In genomic region chr12:6786416-6787094, GRCh38 we compare ENCODE assay signal across 15 cellular contexts. TPM values are rescaled to one million over a fixed set of nuclear protein-coding genes. Genes with fewer than 3 reads are reported as not detected.
DNase-seq lines count a peak whose midpoint lies in the region; ATAC-seq lines count a peak whose summit lies in the region.
"Had no signal": no experiment of that assay in that cellular context is flagged by ENCODE, and none has a peak within 500 bp of the region (broad histone marks: within the 10 kb centered on the region; RNA-seq: fewer than 3 reads in every experiment).

No MANE protein-coding gene starts in this region.

- H2BK120ac ChIP-seq in neuronal stem cell (ENCODE audit: low read depth, low read length) = no peak overlapping the region

- no peak overlapping the region for H3K18ac ChIP-seq in neuronal stem cell (ENCODE audit: low read length)

- H2BK15ac ChIP-seq in neuronal stem cell (ENCODE audit: low read length) = no peak overlapping the region

- POLR2A ChIA-PET in activated naive CD8-positive, alpha-beta T cell treated with anti-CD3 and anti-CD28 coated beads, Interleukin-2, amount 10 ng/mL, durations not matched to agents 7 days and 5 days (lab: Charles Lee) = interaction anchor here (1.3 to 1.8 kb wide), 2 partner anchors 34 kb away, joined by 4 to 5 read pairs; partner anchors contain the start of gene MLF2

- no peak overlapping the region for H3K14ac ChIP-seq in neuronal stem cell (ENCODE audit: low read length)

- no peaks in the 10 kb centered on the region for H3K36me3 ChIP-seq in neuronal stem cell (replicated peaks in 1 of 2; ENCODE audit: control insufficient read depth in 2 of 2, insufficient read depth in 2 of 2, low read length in 2 of 2)

- WGBS in neuronal stem cell (ENCODE audit: extremely low coverage in 2 of 2, insufficient read length in 2 of 2, insufficient replicate concordance in 1 of 2), 2 donors = no CpG with 5 or more reads among the region's 9 CpGs

- no peak overlapping the region for H2AK5ac ChIP-seq in neuronal stem cell (ENCODE audit: low read depth, low read length)

- no peak overlapping the region for H4K91ac ChIP-seq in neuronal stem cell (ENCODE audit: low read depth, low read length, poor library complexity)

- peak overlapping the region; percentile 19 for H3K4me2 ChIP-seq in neuronal stem cell (ENCODE audit: insufficient read depth, low read length, poor library complexity, severe bottlenecking)

- H3K27me3 ChIP-seq in neuronal stem cell (ENCODE audit: control insufficient read depth in 3 of 3, insufficient read depth in 3 of 3, low read depth in 1 of 3, low read length in 3 of 3) = no peaks in the 10 kb centered on the region

- peak; percentile 73 for DNase-seq in activated CD4-positive, alpha-beta T cell treated with anti-CD3 and anti-CD28 coated beads, Interleukin-2, amount 10 ng/mL, durations not matched to agents 24 days and 14 days
- no peak for DNase-seq in activated CD4-positive, alpha-beta T cell treated with anti-CD3 and anti-CD28 coated beads, Interleukin-2, amount 50 U/mL, for 1 hour
- peak; percentile 64 for DNase-seq in Jurkat, Clone E6-1 (ENCODE audit: low read depth, low spot score)
- no peak for DNase-seq in activated naive CD8-positive, alpha-beta T cell treated with anti-CD3 and anti-CD28 coated beads, Interleukin-2, amount 10 ng/mL, durations not matched to agents 7 days and 5 days
- DNase-seq in neuronal stem cell (ENCODE audit: low spot score) (no peak), inferior parietal cortex (ENCODE audit: extremely low spot score) (no peak), NCI-H526 treated with DMSO at 0.1 percent for 48 hours (lab: John Stamatoyannopoulos, UW) (no peak), NCI-H2171 treated with DMSO at 0.1 percent for 48 hours (lab: John Stamatoyannopoulos, UW) (no peak)
- DNase-seq: COR-L47, Karpas-422, mucosa of descending colon, NCI-H1436, OCI-M1 had no signal

- no peaks in the 10 kb centered on the region for H3K79me1 ChIP-seq in neuronal stem cell (ENCODE audit: low read depth, low read length)

- peak overlapping the region; percentile 68 for H3K4me3 Mint-ChIP-seq in activated CD4-positive, alpha-beta T cell treated with anti-CD3 and anti-CD28 coated beads, Interleukin-2, amount 10 ng/mL, durations not matched to agents 24 days and 14 days
- H3K4me3 Mint-ChIP-seq in activated naive CD8-positive, alpha-beta T cell treated with anti-CD3 and anti-CD28 coated beads, Interleukin-2, amount 10 ng/mL, durations not matched to agents 7 days and 5 days = peak overlapping the region; percentile 2

- peak; percentile 12 for ATAC-seq in activated naive CD8-positive, alpha-beta T cell treated with anti-CD3 and anti-CD28 coated beads, Interleukin-2, amount 10 ng/mL, durations not matched to agents 7 days and 5 days (ENCODE audit: low read depth)
- ATAC-seq: mucosa of descending colon had no signal

- H3K27me3 Mint-ChIP-seq in activated CD4-positive, alpha-beta T cell treated with anti-CD3 and anti-CD28 coated beads, Interleukin-2, amount 10 ng/mL, durations not matched to agents 24 days and 14 days = no peaks in the 10 kb centered on the region
- peaks cover 7% of the 10 kb centered on the region for H3K27me3 Mint-ChIP-seq in activated naive CD8-positive, alpha-beta T cell treated with anti-CD3 and anti-CD28 coated beads, Interleukin-2, amount 10 ng/mL, durations not matched to agents 7 days and 5 days

- no peak overlapping the region for H2BK5ac ChIP-seq in neuronal stem cell (ENCODE audit: low read length)

- H3K36me3 Mint-ChIP-seq in activated CD4-positive, alpha-beta T cell treated with anti-CD3 and anti-CD28 coated beads, Interleukin-2, amount 10 ng/mL, durations not matched to agents 24 days and 14 days (ENCODE audit: low read depth) = peaks cover 16% of the 10 kb centered on the region
- H3K36me3 Mint-ChIP-seq in activated naive CD8-positive, alpha-beta T cell treated with anti-CD3 and anti-CD28 coated beads, Interleukin-2, amount 10 ng/mL, durations not matched to agents 7 days and 5 days = no peaks in the 10 kb centered on the region

- H3K23ac ChIP-seq in neuronal stem cell (ENCODE audit: low read depth, low read length, poor library complexity) = no peak overlapping the region

- no peak overlapping the region for H2BK12ac ChIP-seq in neuronal stem cell (ENCODE audit: low read length)

- no peak overlapping the region for H4K8ac ChIP-seq in neuronal stem cell (ENCODE audit: low read depth, low read length)

- intact Hi-C loops in activated CD4-positive, alpha-beta T cell treated with anti-CD3 and anti-CD28 coated beads, Interleukin-2, amount 10 ng/mL, durations not matched to agents 24 days and 14 days (cut with micrococcal nuclease) = loop anchor here (5.0 kb wide), 1 partner anchor 179 kb away; the partner anchor contains the start of gene CHD4

- H3K4me3 ChIP-seq in Jurkat, Clone E6-1 (ENCODE audit: low read length) = peak overlapping the region; percentile 14
- no peak overlapping the region for H3K4me3 ChIP-seq in neuronal stem cell (ENCODE audit: low read length in 2 of 2)
- H3K4me3 ChIP-seq: mucosa of descending colon had no signal

- no peak overlapping the region for H3K27ac ChIP-seq in neuronal stem cell (replicated peaks; ENCODE audit: low read length)
- H3K27ac ChIP-seq: VCaP had no signal

- H3K9ac ChIP-seq in neuronal stem cell (ENCODE audit: low read depth, low read length, poor library complexity) = no peak overlapping the region

- H3K27ac Mint-ChIP-seq in activated CD4-positive, alpha-beta T cell treated with anti-CD3 and anti-CD28 coated beads, Interleukin-2, amount 10 ng/mL, durations not matched to agents 24 days and 14 days = peak overlapping the region; percentile 70
- no peak overlapping the region for H3K27ac Mint-ChIP-seq in activated naive CD8-positive, alpha-beta T cell treated with anti-CD3 and anti-CD28 coated beads, Interleukin-2, amount 10 ng/mL, durations not matched to agents 7 days and 5 days

- H3K4me1 Mint-ChIP-seq in activated CD4-positive, alpha-beta T cell treated with anti-CD3 and anti-CD28 coated beads, Interleukin-2, amount 10 ng/mL, durations not matched to agents 24 days and 14 days = peaks cover 57% of the 10 kb centered on the region
- peaks cover 19% of the 10 kb centered on the region for H3K4me1 Mint-ChIP-seq in activated naive CD8-positive, alpha-beta T cell treated with anti-CD3 and anti-CD28 coated beads, Interleukin-2, amount 10 ng/mL, durations not matched to agents 7 days and 5 days

- H3K9me3 ChIP-seq in neuronal stem cell (replicated peaks in 1 of 2; ENCODE audit: control insufficient read depth in 2 of 2, insufficient read depth in 1 of 2, low read depth in 1 of 2, low read length in 2 of 2) = no peaks in the 10 kb centered on the region
- H3K9me3 ChIP-seq: mucosa of descending colon had no signal

- peak overlapping the region; percentile 55 for H2AFZ ChIP-seq in neuronal stem cell (ENCODE audit: low read length)

- H3K9me3 Mint-ChIP-seq in activated CD4-positive, alpha-beta T cell treated with anti-CD3 and anti-CD28 coated beads, Interleukin-2, amount 10 ng/mL, durations not matched to agents 24 days and 14 days = no peaks in the 10 kb centered on the region
- H3K9me3 Mint-ChIP-seq in activated naive CD8-positive, alpha-beta T cell treated with anti-CD3 and anti-CD28 coated beads, Interleukin-2, amount 10 ng/mL, durations not matched to agents 7 days and 5 days = no peaks in the 10 kb centered on the region

- no peak overlapping the region for H3K4ac ChIP-seq in neuronal stem cell (ENCODE audit: low read length)

- H3K4me1 ChIP-seq in neuronal stem cell (ENCODE audit: control insufficient read depth in 2 of 2, insufficient read depth in 1 of 2, low read depth in 1 of 2, low read length in 2 of 2) = peaks cover 9 to 18% of the 10 kb centered on the region in 2 donors

RNA-seq across cellular contexts. Expression of gene CD4, which starts 2.8 kb away (rescaled TPM):
- total RNA-seq in activated CD4-positive, alpha-beta T cell treated with anti-CD3 and anti-CD28 coated beads, Interleukin-2, amount 10 ng/mL, durations not matched to agents 24 days and 14 days = 264 and 271 TPM in 2 replicates
- not detected for polyA plus RNA-seq in Jurkat, Clone E6-1 (2012; ENCODE audit: insufficient read depth, insufficient read length)
- 1 to 10 TPM; 2.6 to 3.0 TPM for total RNA-seq in activated naive CD8-positive, alpha-beta T cell treated with anti-CD3 and anti-CD28 coated beads, Interleukin-2, amount 10 ng/mL, durations not matched to agents 7 days and 5 days
- 3.9 TPM for polyA plus RNA-seq in neuronal stem cell (2013, experiment 1 of 2)
- polyA plus RNA-seq in neuronal stem cell (2013, experiment 2 of 2) = 3.8 TPM
- total RNA-seq: NCI-H460 had no signal

RNA-seq across cellular contexts. Expression of gene LAG3, which starts 14.2 kb away (rescaled TPM):
- total RNA-seq in activated CD4-positive, alpha-beta T cell treated with anti-CD3 and anti-CD28 coated beads, Interleukin-2, amount 10 ng/mL, durations not matched to agents 24 days and 14 days = 253 and 269 TPM in 2 replicates
- 1.5 TPM for polyA plus RNA-seq in Jurkat, Clone E6-1 (2012; ENCODE audit: insufficient read depth, insufficient read length)
- total RNA-seq in activated naive CD8-positive, alpha-beta T cell treated with anti-CD3 and anti-CD28 coated beads, Interleukin-2, amount 10 ng/mL, durations not matched to agents 7 days and 5 days = 10 to 100 TPM; 46.6 to 52.1 TPM
- polyA plus RNA-seq in neuronal stem cell (2013, experiment 1 of 2) = 4.6 TPM
- 4.9 TPM for polyA plus RNA-seq in neuronal stem cell (2013, experiment 2 of 2)

RNA-seq across cellular contexts. Expression of gene PTMS, which starts 20.4 kb away (rescaled TPM):
- 245 and 267 TPM in 2 replicates for total RNA-seq in activated CD4-positive, alpha-beta T cell treated with anti-CD3 and anti-CD28 coated beads, Interleukin-2, amount 10 ng/mL, durations not matched to agents 24 days and 14 days
- 82.4 TPM for polyA plus RNA-seq in Jurkat, Clone E6-1 (2012; ENCODE audit: insufficient read depth, insufficient read length)
- total RNA-seq in activated naive CD8-positive, alpha-beta T cell treated with anti-CD3 and anti-CD28 coated beads, Interleukin-2, amount 10 ng/mL, durations not matched to agents 7 days and 5 days = 10 to 100 TPM; 36.2 to 43.5 TPM
- 2,422 TPM for polyA plus RNA-seq in neuronal stem cell (2013, experiment 1 of 2)
- polyA plus RNA-seq in neuronal stem cell (2013, experiment 2 of 2) = 2,254 TPM

RNA-seq across cellular contexts. Expression of gene MLF2, which starts 33.6 kb away (rescaled TPM):
- 163 and 180 TPM in 2 replicates for total RNA-seq in activated CD4-positive, alpha-beta T cell treated with anti-CD3 and anti-CD28 coated beads, Interleukin-2, amount 10 ng/mL, durations not matched to agents 24 days and 14 days
- polyA plus RNA-seq in Jurkat, Clone E6-1 (2012; ENCODE audit: insufficient read depth, insufficient read length) = 174 TPM
- 100 to 1,000 TPM; 108 to 118 TPM for total RNA-seq in activated naive CD8-positive, alpha-beta T cell treated with anti-CD3 and anti-CD28 coated beads, Interleukin-2, amount 10 ng/mL, durations not matched to agents 7 days and 5 days
- polyA plus RNA-seq in neuronal stem cell (2013, experiment 1 of 2) = 158 TPM
- 152 TPM for polyA plus RNA-seq in neuronal stem cell (2013, experiment 2 of 2)

RNA-seq across cellular contexts. Expression of gene GPR162, which starts 35.1 kb away (rescaled TPM):
- 0.21 and 0.43 TPM in 2 replicates for total RNA-seq in activated CD4-positive, alpha-beta T cell treated with anti-CD3 and anti-CD28 coated beads, Interleukin-2, amount 10 ng/mL, durations not matched to agents 24 days and 14 days
- 3.3 TPM for polyA plus RNA-seq in Jurkat, Clone E6-1 (2012; ENCODE audit: insufficient read depth, insufficient read length)
- under 1 TPM; 0.30 to 0.51 TPM for total RNA-seq in activated naive CD8-positive, alpha-beta T cell treated with anti-CD3 and anti-CD28 coated beads, Interleukin-2, amount 10 ng/mL, durations not matched to agents 7 days and 5 days
- 34.0 TPM for polyA plus RNA-seq in neuronal stem cell (2013, experiment 1 of 2)
- 28.4 TPM for polyA plus RNA-seq in neuronal stem cell (2013, experiment 2 of 2)

Comparison
In these comparisons a context has a peak if more than half of its experiments do, and no peak if none do; other contexts are left out.
1. DNase-seq: peak in activated CD4-positive, alpha-beta T cell treated with anti-CD3 and anti-CD28 coated beads, Interleukin-2, amount 10 ng/mL, durations not matched to agents 24 days and 14 days (single experiment) and Jurkat, Clone E6-1 (single experiment); none in activated CD4-positive, alpha-beta T cell treated with anti-CD3 and anti-CD28 coated beads, Interleukin-2, amount 50 U/mL, for 1 hour (single experiment), activated naive CD8-positive, alpha-beta T cell treated with anti-CD3 and anti-CD28 coated beads, Interleukin-2, amount 10 ng/mL, durations not matched to agents 7 days and 5 days (single experiment), neuronal stem cell (single experiment), inferior parietal cortex (single experiment), NCI-H526 treated with DMSO at 0.1 percent for 48 hours (single experiment) and NCI-H2171 treated with DMSO at 0.1 percent for 48 hours (single experiment).
2. RNA of gene CD4, which starts 2.8 kb away (total RNA-seq): 264 to 271 TPM in activated CD4-positive, alpha-beta T cell treated with anti-CD3 and anti-CD28 coated beads, Interleukin-2, amount 10 ng/mL, durations not matched to agents 24 days and 14 days; 2.6 to 3.0 TPM in activated naive CD8-positive, alpha-beta T cell treated with anti-CD3 and anti-CD28 coated beads, Interleukin-2, amount 10 ng/mL, durations not matched to agents 7 days and 5 days; every median in the first group is over 10 times any median in the second.